28 cellular contexts compared by ENCODE assay signal in genomic region chr2:153787612-153788011, GRCh38.
"Had no signal": no experiment of that assay in that cellular context is flagged by ENCODE, and none has a peak within 500 bp of the region (broad histone marks: within the 10 kb centered on the region; RNA-seq: fewer than 3 reads in every experiment).

No MANE protein-coding gene starts in this region.

- H3K36me3 Mint-ChIP-seq: activated CD8-positive, alpha-beta memory T cell treated with anti-CD3 and anti-CD28 coated beads, Interleukin-2, amount 10 ng/mL, durations not matched to agents 7 days and 5 days had no signal

- H3K27ac ChIP-seq: coronary artery, esophagus muscularis mucosa, left ventricle myocardium inferior, neutrophil, skin epidermis, upper lobe of left lung, vagina had no signal

- DNase-seq: activated CD4-positive, alpha-beta T cell treated with anti-CD3 and anti-CD28 coated beads for 1 hour; activated CD4-positive, alpha-beta T cell treated with anti-CD3 and anti-CD28 coated beads, Interleukin-2, amount 50 U/mL, for 1 hour; activated CD8-positive, alpha-beta memory T cell treated with anti-CD3 and anti-CD28 coated beads, Interleukin-2, amount 10 ng/mL, durations not matched to agents 7 days and 5 days; activated CD8-positive, alpha-beta T cell treated with anti-CD3 and anti-CD28 coated beads, Interleukin-2, amount 10 ng/mL, durations not matched to agents 7 days and 5 days; activated naive CD4-positive, alpha-beta T cell; activated T-cell treated with anti-CD3 and anti-CD28 coated beads for 4 hours; activated T-cell treated with anti-CD3 and anti-CD28 coated beads, Interleukin-2, amount 50 U/mL, for 72 hours; anterior cingulate cortex; cerebellar nuclear complex; foreskin melanocyte; left ventricle myocardium inferior; mucosa of descending colon; stimulated activated CD4-positive, alpha-beta T cell treated with anti-CD3 and anti-CD28 coated beads, Interleukin-12 subunit alpha, Interleukin-12 subunit beta, amount 100 ng/mL, for 4 hours; stimulated activated CD4-positive, alpha-beta T cell treated with anti-CD3 and anti-CD28 coated beads, Interleukin-4, amount 100 ng/mL, for 1 hour; stimulated activated naive CD8-positive, alpha-beta T cell treated with anti-CD3 and anti-CD28 coated beads, Interleukin-15, Interleukin-2, amounts not matched to agents 100 U/mL and 50 U/mL, for 24 hours; T-helper 9 cell; upper lobe of left lung had no signal

- H3K27ac Mint-ChIP-seq: activated CD8-positive, alpha-beta memory T cell treated with anti-CD3 and anti-CD28 coated beads, Interleukin-2, amount 10 ng/mL, durations not matched to agents 7 days and 5 days; activated CD8-positive, alpha-beta T cell treated with anti-CD3 and anti-CD28 coated beads, Interleukin-2, amount 10 ng/mL, durations not matched to agents 7 days and 5 days; activated naive CD4-positive, alpha-beta T cell treated with anti-CD3 and anti-CD28 coated beads, Interleukin-2, amount 50 U/mL, for 72 hours; activated T-cell treated with anti-CD3 and anti-CD28 coated beads, Interleukin-2, amount 50 U/mL, for 72 hours; nephron; progenitor cell of endocrine pancreas; T-helper 1 cell treated with Interleukin-12 subunit alpha and Interleukin-12 subunit beta and Interleukin-4 antibody, amounts not matched to agents 30 μg/mL and 1 μg/mL, for 36 hours had no signal

- FAIRE-seq: islet of Langerhans had no signal

- H3K4me1 Mint-ChIP-seq: activated CD8-positive, alpha-beta memory T cell treated with anti-CD3 and anti-CD28 coated beads, Interleukin-2, amount 10 ng/mL, durations not matched to agents 7 days and 5 days; nephron had no signal

- ATAC-seq: activated CD8-positive, alpha-beta memory T cell treated with anti-CD3 and anti-CD28 coated beads, Interleukin-2, amount 10 ng/mL, durations not matched to agents 7 days and 5 days; activated CD8-positive, alpha-beta T cell treated with anti-CD3 and anti-CD28 coated beads, Interleukin-2, amount 10 ng/mL, durations not matched to agents 7 days and 5 days; activated naive CD4-positive, alpha-beta T cell treated with anti-CD3 and anti-CD28 coated beads, Interleukin-2, amount 50 U/mL, for 72 hours; activated T-cell treated with anti-CD3 and anti-CD28 coated beads, Interleukin-2, amount 50 U/mL, for 72 hours; mucosa of descending colon; sciatic nerve; stimulated activated naive CD8-positive, alpha-beta T cell treated with anti-CD3 and anti-CD28 coated beads, Interleukin-15, Interleukin-2, amounts not matched to agents 100 U/mL and 50 U/mL, for 24 hours had no signal

- H3K27me3 Mint-ChIP-seq: activated CD8-positive, alpha-beta memory T cell treated with anti-CD3 and anti-CD28 coated beads, Interleukin-2, amount 10 ng/mL, durations not matched to agents 7 days and 5 days; progenitor cell of endocrine pancreas had no signal

- H3K4me3 Mint-ChIP-seq: activated CD8-positive, alpha-beta memory T cell treated with anti-CD3 and anti-CD28 coated beads, Interleukin-2, amount 10 ng/mL, durations not matched to agents 7 days and 5 days; activated CD8-positive, alpha-beta T cell treated with anti-CD3 and anti-CD28 coated beads, Interleukin-2, amount 10 ng/mL, durations not matched to agents 7 days and 5 days; activated T-cell treated with anti-CD3 and anti-CD28 coated beads, Interleukin-2, amount 50 U/mL, for 72 hours; nephron; T-helper 1 cell treated with Interleukin-12 subunit alpha and Interleukin-12 subunit beta and Interleukin-4 antibody, amounts not matched to agents 30 μg/mL and 1 μg/mL, for 36 hours had no signal
